ENCODE assay signal across 8 cellular contexts in the genomic region with DNA sequence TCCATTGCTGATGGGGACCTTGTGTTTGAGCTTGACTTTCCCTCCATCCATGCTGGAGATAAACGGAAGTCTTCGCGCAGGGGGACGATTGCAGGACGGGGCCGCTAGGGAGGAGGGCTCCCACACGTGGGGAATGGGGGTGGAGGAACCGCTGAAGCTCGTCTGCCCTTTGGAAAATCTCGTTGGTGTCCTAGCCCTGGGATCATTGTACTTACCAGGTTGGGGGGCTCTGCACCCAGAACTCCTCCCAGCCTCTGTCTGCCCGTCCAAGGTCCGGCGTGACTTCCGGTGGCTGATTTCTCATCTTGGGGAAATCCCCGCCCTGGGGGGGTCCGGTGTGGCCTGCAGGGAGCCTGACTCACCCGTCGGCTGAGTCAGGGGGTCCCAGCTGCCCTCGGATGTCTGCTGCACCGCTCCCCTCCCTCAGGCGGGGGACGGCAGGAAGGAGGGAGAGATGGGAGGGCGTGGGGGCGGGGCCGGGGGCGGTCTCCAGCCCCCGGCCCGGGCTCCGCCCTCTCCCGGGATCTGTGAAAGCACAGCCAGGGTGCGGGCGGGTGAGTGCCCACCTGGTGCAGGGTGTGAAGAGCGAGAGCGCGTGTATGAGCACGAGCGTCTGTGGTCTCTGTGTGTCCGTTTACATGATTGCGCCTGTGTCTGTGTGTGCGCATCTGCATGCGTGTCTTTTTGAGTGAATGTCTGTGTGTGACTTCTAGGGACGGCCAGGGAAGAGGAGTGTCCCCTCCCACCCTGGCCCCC. TPM values are rescaled to one million over a fixed set of nuclear protein-coding genes. Genes with fewer than 3 reads are reported as not detected.
A peak's percentile ranks its signal among the peaks of the same experiment; 100 is the strongest.
DNase-seq lines count a peak whose midpoint lies in the region; ATAC-seq and TF ChIP-seq lines count a peak whose summit lies in the region.

No MANE protein-coding gene starts in this region.

- peak overlapping the region; percentile 62 for H3K9ac ChIP-seq in BLaER1

- H3K4me3 ChIP-seq in BLaER1 (peak overlapping the region; percentile 66), coronary artery (peak overlapping the region; percentile 88), lower lobe of right lung (peak overlapping the region; percentile 66)

- H3K27ac ChIP-seq in BLaER1 = peak overlapping the region; percentile 60
- peak overlapping the region in 1 of 2 donors; percentile 75 for H3K27ac ChIP-seq in coronary artery
- H3K27ac ChIP-seq in lower lobe of right lung = peak overlapping the region; percentile 31

- peaks cover 33% of the 10 kb centered on the region for H3K36me3 ChIP-seq in BLaER1
- H3K36me3 ChIP-seq in lower lobe of right lung = peaks cover under 1% of the 10 kb centered on the region

- no peak for TF ChIP-seq CTCF in coronary artery (IDR thresholded peaks at IDR 0.05)
- no peak for TF ChIP-seq CTCF in lower lobe of right lung (IDR thresholded peaks at IDR 0.05)

- H3K4me1 ChIP-seq in BLaER1 = peaks cover 94% of the 10 kb centered on the region
- peaks cover 39% of the 10 kb centered on the region for H3K4me1 ChIP-seq in lower lobe of right lung

- peak; percentile 39 for ATAC-seq in GM19467 (IDR thresholded peaks at IDR 0.05; ENCODE audit: unreplicated experiment)
- ATAC-seq in lower lobe of right lung = peak; percentile 59 to 62

- H3K9me3 ChIP-seq in BLaER1 = no peaks in the 10 kb centered on the region
- no peaks in the 10 kb centered on the region for H3K9me3 ChIP-seq in lower lobe of right lung

- H3K4me2 ChIP-seq in BLaER1 = peak overlapping the region; percentile 98

- H3K27me3 ChIP-seq in BLaER1 (no peaks in the 10 kb centered on the region), lower lobe of right lung (ENCODE audit: low read depth) (no peaks in the 10 kb centered on the region)

- DNase-seq in NCI-H1105 (lab: John Stamatoyannopoulos, UW) (peak; percentile 58), coronary artery (ENCODE audit: low spot score) (no peak), lower lobe of right lung (peak; percentile 66), mucosa of gallbladder (ENCODE audit: low spot score) (no peak)
- peak; percentile 31 to 41 for DNase-seq in activated CD4-positive, alpha-beta T cell treated with anti-CD3 and anti-CD28 coated beads for 24 hours (ENCODE audit: low read depth in 2 of 2)
- peak; percentile 60 to 77 for DNase-seq in stimulated activated CD8-positive, alpha-beta memory T cell treated with anti-CD3 and anti-CD28 coated beads, Interleukin-15, amount 100 ng/mL, for 4 hours (ENCODE audit: low read depth in 2 of 2)

- peaks cover 100% of the 10 kb centered on the region for H4K20me1 ChIP-seq in BLaER1

- intact Hi-C loops in lower lobe of right lung (cut with DNase I) = no loop called here

RNA-seq across cellular contexts. Expression of a gene that starts 35.8 kb away (rescaled TPM):
- total RNA-seq in lower lobe of right lung (28.3 TPM), mucosa of gallbladder (17.6 TPM)

Comparison
In these comparisons a context has a peak if more than half of its experiments do, and no peak if none do; other contexts are left out.
1. DNase-seq: peak in NCI-H1105 (single experiment), activated CD4-positive, alpha-beta T cell treated with anti-CD3 and anti-CD28 coated beads for 24 hours (2 of 2), lower lobe of right lung (single experiment) and stimulated activated CD8-positive, alpha-beta memory T cell treated with anti-CD3 and anti-CD28 coated beads, Interleukin-15, amount 100 ng/mL, for 4 hours (2 of 2); none in coronary artery (single experiment) and mucosa of gallbladder (single experiment).
2. Peak in every context shown above with its lines, with median percentiles within 50 percentile points of each other: H3K4me3 ChIP-seq.